ENCODE assay signal across 8 cellular contexts in the genomic region with DNA sequence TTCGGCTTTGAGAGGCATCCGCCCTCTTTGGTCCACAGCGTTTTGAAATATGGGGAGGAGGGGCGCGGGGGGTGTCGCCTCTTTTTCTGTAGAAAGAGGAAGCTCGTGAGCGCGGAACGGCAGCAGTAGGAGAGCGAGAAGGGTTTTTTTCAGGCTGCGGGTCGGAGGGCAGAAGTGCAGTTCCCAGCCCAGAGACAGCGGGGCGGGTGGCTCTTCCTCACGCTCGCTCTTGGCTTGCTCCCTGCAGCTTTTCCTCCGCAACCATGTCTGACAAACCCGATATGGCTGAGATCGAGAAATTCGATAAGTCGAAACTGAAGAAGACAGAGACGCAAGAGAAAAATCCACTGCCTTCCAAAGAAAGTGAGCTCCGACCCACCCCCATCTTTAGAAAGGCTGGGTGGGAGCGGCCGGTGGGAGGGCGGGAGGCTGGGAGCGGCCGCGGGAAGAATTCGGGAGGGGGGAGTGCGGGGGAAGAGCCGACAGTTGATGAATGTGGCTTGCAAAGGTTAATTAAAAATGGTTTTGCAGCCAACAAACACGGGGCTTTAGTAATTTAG. TPM values are rescaled to one million over a fixed set of nuclear protein-coding genes. Genes with fewer than 3 reads are reported as not detected.
DNase-seq lines count a peak whose midpoint lies in the region; ATAC-seq and TF ChIP-seq lines count a peak whose summit lies in the region.

No MANE protein-coding gene starts in this region.

- intact Hi-C loops in adrenal gland (cut with DNase I), result no loop called here

- 0 to 32% (median 9%) methylated on average over 14 to 34 of the region's 34 CpGs for WGBS in adrenal gland, 4 donors

- H3K9me3 ChIP-seq in adrenal gland (replicated peaks in 1 of 3), result no peaks in the 10 kb centered on the region
- peaks cover 0 to 3% of the 10 kb centered on the region in 2 donors for H3K9me3 ChIP-seq in right atrium auricular region

- peak overlapping the region; percentile 93 for H3K9ac ChIP-seq in rectal smooth muscle tissue (ENCODE audit: low read length)

- peak; percentile 55 for DNase-seq in activated CD4-positive, alpha-beta T cell treated with anti-CD3 and anti-CD28 coated beads for 48 hours
- no peak for DNase-seq in activated CD4-positive, alpha-beta T cell treated with anti-CD3 and anti-CD28 coated beads for 1 hour
- peak; percentile 81 to 84 for DNase-seq in NOMO-1 (lab: John Stamatoyannopoulos, UW; ENCODE audit: unreplicated experiment in 2 of 2)
- DNase-seq in adrenal gland, result peak in 6 of 7 donors; percentile 29 to 42 (median 36)
- no peak for DNase-seq in right atrium auricular region (ENCODE audit: low spot score)
- DNase-seq in cortex of kidney (lab: John Stamatoyannopoulos, UW), result no peak

- peak overlapping the region; percentile 24 to 92 (median 56) for H3K4me3 ChIP-seq in adrenal gland
- H3K4me3 ChIP-seq in right atrium auricular region, result peak overlapping the region; percentile 56 to 61
- peak overlapping the region; percentile 89 for H3K4me3 ChIP-seq in rectal smooth muscle tissue (ENCODE audit: low read length)

- ATAC-seq in HG02642 (IDR thresholded peaks at IDR 0.05; ENCODE audit: poor library complexity, unreplicated experiment), result no peak

- H3K27me3 ChIP-seq in adrenal gland (no peaks in the 10 kb centered on the region), right atrium auricular region (no peaks in the 10 kb centered on the region), rectal smooth muscle tissue (ENCODE audit: control insufficient read depth, insufficient read depth, low read length) (no peaks in the 10 kb centered on the region)

- no peaks in the 10 kb centered on the region for H3K36me3 ChIP-seq in adrenal gland (replicated peaks in 1 of 2)
- H3K36me3 ChIP-seq in right atrium auricular region, result peaks cover 21% of the 10 kb centered on the region
- H3K36me3 ChIP-seq in rectal smooth muscle tissue (ENCODE audit: control insufficient read depth, insufficient read depth, low read length), result peaks cover 2% of the 10 kb centered on the region

- H3K4me1 ChIP-seq in adrenal gland (replicated peaks in 1 of 2) (no peaks in the 10 kb centered on the region), right atrium auricular region (peaks cover 0 to 17% of the 10 kb centered on the region in 2 donors), rectal smooth muscle tissue (ENCODE audit: control insufficient read depth, insufficient read depth, low read length) (no peaks in the 10 kb centered on the region)

- H3K27ac ChIP-seq in adrenal gland (peak overlapping the region; percentile 83 to 92 (median 90)), right atrium auricular region (peak overlapping the region; percentile 85 to 87), rectal smooth muscle tissue (ENCODE audit: low read depth, low read length) (peak overlapping the region; percentile 92)

- TF ChIP-seq CTCF in adrenal gland (IDR thresholded peaks at IDR 0.05), result no peak
- no peak for TF ChIP-seq CTCF in right atrium auricular region (IDR thresholded peaks at IDR 0.05)

- TF ChIP-seq POLR2A in adrenal gland (IDR thresholded peaks at IDR 0.05), result peak in 1 of 2 donors; percentile 7

RNA-seq across cellular contexts. Expression of a gene that starts 1.2 kb away (rescaled TPM):
- total RNA-seq in adrenal gland (1,000 to 10,000 TPM; 3,090 to 9,144 (median 3,958) TPM), right atrium auricular region (1,000 to 10,000 TPM; 1,780 to 2,397 TPM)
- polyA plus RNA-seq in adrenal gland, result 1,000 to 10,000 TPM; 2,395 to 6,385 (median 6,130) TPM

Comparison
In these comparisons a context has a peak if more than half of its experiments do, and no peak if none do; other contexts are left out.
1. DNase-seq: peak in activated CD4-positive, alpha-beta T cell treated with anti-CD3 and anti-CD28 coated beads for 48 hours (single experiment), NOMO-1 (2 of 2) and adrenal gland (6 of 7); none in activated CD4-positive, alpha-beta T cell treated with anti-CD3 and anti-CD28 coated beads for 1 hour (single experiment), right atrium auricular region (single experiment) and cortex of kidney (single experiment).
2. Peak in every context shown above with its lines, with median percentiles within 50 percentile points of each other: H3K27ac ChIP-seq and H3K4me3 ChIP-seq.